In genomic region chr2:19924526-19924925, GRCh38 we compare ENCODE assay signal across 8 cellular contexts. TPM values are rescaled to one million over a fixed set of nuclear protein-coding genes. Genes with fewer than 3 reads are reported as not detected.
DNase-seq lines count a peak whose midpoint lies in the region; FAIRE-seq and TF ChIP-seq lines count a peak whose summit lies in the region.
"Not testable (repeated sequence)": the region's sequence is repeated elsewhere in the genome, so short reads cannot be mapped to it uniquely, and the experiment has no call there.

No MANE protein-coding gene starts in this region.

- H3K36me3 ChIP-seq in SK-N-SH (replicated peaks in 1 of 2; ENCODE audit: control insufficient read depth in 1 of 2, insufficient read depth in 2 of 2, low read length in 1 of 2) (peaks cover 30 to 36% of the 10 kb centered on the region in 2 experiments), neural progenitor cell (peaks cover 16% of the 10 kb centered on the region)
- not testable (repeated sequence) for H3K36me3 ChIP-seq in endothelial cell of umbilical vein (ENCODE audit: control insufficient read depth in 2 of 2, extremely low read depth in 1 of 2, insufficient read depth in 2 of 2, low read length in 2 of 2)

- H3K27ac ChIP-seq in SK-N-SH (ENCODE audit: low read depth in 2 of 2, low read length in 1 of 2), result peak overlapping the region in 1 of 2 experiments; percentile 43; a peak in 1 of 4 replicates
- H3K27ac ChIP-seq in endothelial cell of umbilical vein (ENCODE audit: insufficient read depth, low read depth, low read length), result peak overlapping the region; percentile 29
- not testable (repeated sequence) for H3K27ac ChIP-seq in neural progenitor cell

- not testable (repeated sequence) for H3K27me3 Mint-ChIP-seq in endothelial cell (ENCODE audit: unreplicated experiment); nephron progenitor cell (ENCODE audit: low read depth, poor library complexity); neural progenitor cell (ENCODE audit: insufficient read depth, low read depth)

- TF ChIP-seq POLR2A in endothelial cell of umbilical vein (IDR thresholded peaks at IDR 0.05; ENCODE audit: low read depth, low read length), result not testable (repeated sequence)

- not testable (repeated sequence) for H3K4me1 ChIP-seq in SK-N-SH (ENCODE audit: control insufficient read depth in 1 of 2, insufficient read depth in 2 of 2, low read depth in 1 of 2, low read length in 1 of 2); endothelial cell of umbilical vein (ENCODE audit: control insufficient read depth, extremely low read depth, insufficient read depth, low read length); neural progenitor cell

- not testable (repeated sequence) for TF ChIP-seq RAD21 in SK-N-SH (IDR thresholded peaks at IDR 0.05; ENCODE audit: low read length)

- not testable (repeated sequence) for H3K9me1 ChIP-seq in endothelial cell of umbilical vein (replicated peaks; ENCODE audit: control insufficient read depth, extremely low read depth, insufficient read depth, low read length)

- CTCF ChIA-PET in SK-N-SH (lab: Yijun Ruan, JAX), result not testable (repeated sequence)
- CTCF ChIA-PET in endothelial cell of umbilical vein (lab: Charles Lee), result interaction anchor here (0.8 to 1.9 kb wide), 3 partner anchors 9 to 16 kb away, joined by 3 to 6 read pairs (median 3); no protein-coding TSS in a partner anchor

- not testable (repeated sequence) for TF ChIP-seq CTCF in SK-N-SH (IDR thresholded peaks at IDR 0.05); endothelial cell (IDR thresholded peaks at IDR 0.05; ENCODE audit: unreplicated experiment); endothelial cell of umbilical vein (IDR thresholded peaks at IDR 0.05; ENCODE audit: extremely low read depth in 1 of 2, insufficient read depth in 1 of 2, low read depth in 1 of 2, low read length in 2 of 2); nephron progenitor cell (IDR thresholded peaks at IDR 0.05); neural progenitor cell (IDR thresholded peaks at IDR 0.05)

- 77% methylated on average over 4 of the region's 4 CpGs for WGBS in SK-N-SH (ENCODE audit: low lambda C conversion rate)

- H4K20me1 ChIP-seq in SK-N-SH (ENCODE audit: insufficient read depth); endothelial cell of umbilical vein (replicated peaks; ENCODE audit: control insufficient read depth, extremely low read depth, insufficient read depth, low read length); neural progenitor cell (ENCODE audit: low read depth): not testable (repeated sequence)

- not testable (repeated sequence) for H3K9me3 ChIP-seq in SK-N-SH; endothelial cell of umbilical vein (replicated peaks; ENCODE audit: control insufficient read depth, insufficient read depth, low read length); neural progenitor cell (ENCODE audit: low read depth)

- peak overlapping the region; percentile 29 for H3K4me3 Mint-ChIP-seq in endothelial cell (ENCODE audit: unreplicated experiment)
- not testable (repeated sequence) for H3K4me3 Mint-ChIP-seq in nephron progenitor cell, neural progenitor cell

- H2AFZ ChIP-seq in SK-N-SH (ENCODE audit: low read depth); endothelial cell of umbilical vein (ENCODE audit: low read depth, low read length); neural progenitor cell (replicated peaks): not testable (repeated sequence)

- H3K27ac Mint-ChIP-seq in endothelial cell (ENCODE audit: unreplicated experiment) (peak overlapping the region; percentile 80), nephron progenitor cell (peak overlapping the region; percentile 87), neural progenitor cell (peak overlapping the region; percentile 58)

- POLR2A ChIA-PET in SK-N-SH (lab: Yijun Ruan, JAX) (interaction anchor here (0.7 kb wide), 1 partner anchor 12 kb away, joined by 3 read pairs; no protein-coding TSS in a partner anchor), endothelial cell of umbilical vein (lab: Charles Lee) (interaction anchor here (1.5 kb wide), 1 partner anchor 8 kb away, joined by 7 read pairs; no protein-coding TSS in a partner anchor)

- not testable (repeated sequence) for H3K27me3 ChIP-seq in SK-N-SH (ENCODE audit: insufficient read depth); endothelial cell of umbilical vein (ENCODE audit: control insufficient read depth in 2 of 2, insufficient read depth in 2 of 2, low read length in 2 of 2); neural progenitor cell

- not testable (repeated sequence) for H3K79me2 ChIP-seq in SK-N-SH (ENCODE audit: insufficient read depth); endothelial cell of umbilical vein (ENCODE audit: control insufficient read depth, insufficient read depth, low read length); neural progenitor cell (ENCODE audit: low read depth)

- intact Hi-C loops in endothelial cell of umbilical vein (cut with micrococcal nuclease), result not testable (repeated sequence)

- peak in 1 of 2 experiments; percentile 28; a peak in 1 of 4 replicates for TF ChIP-seq EP300 in SK-N-SH (IDR thresholded peaks at IDR 0.05; ENCODE audit: borderline replicate concordance in 1 of 2, low read depth in 1 of 2, low read length in 1 of 2)

- not testable (repeated sequence) for H3K4me2 ChIP-seq in SK-N-SH, neural progenitor cell
- H3K4me2 ChIP-seq in endothelial cell of umbilical vein (ENCODE audit: insufficient read depth, low read length), result peak overlapping the region; percentile 31

- H3K9me3 Mint-ChIP-seq in endothelial cell (ENCODE audit: unreplicated experiment) (peaks cover 10% of the 10 kb centered on the region), nephron progenitor cell (peaks cover 65% of the 10 kb centered on the region), neural progenitor cell (peaks cover 23% of the 10 kb centered on the region)

- not testable (repeated sequence) for H3K9ac ChIP-seq in SK-N-SH; endothelial cell of umbilical vein (replicated peaks; ENCODE audit: extremely low read depth, insufficient read depth, low read length); neural progenitor cell

- dilution Hi-C loops in endothelial cell of umbilical vein (cut with MboI; ENCODE audit: extremely low pct_ligation_motif_present, low sequenced_read_pairs), result not testable (repeated sequence)

- H3K4me1 Mint-ChIP-seq in endothelial cell (ENCODE audit: unreplicated experiment), result peaks cover 10% of the 10 kb centered on the region
- H3K4me1 Mint-ChIP-seq in nephron progenitor cell, neural progenitor cell: not testable (repeated sequence)

- DNase-seq in SK-N-SH; endothelial cell (ENCODE audit: low spot score); nephron progenitor cell; neural progenitor cell (ENCODE audit: low spot score): not testable (repeated sequence)
- peak; percentile 68 for DNase-seq in dermis blood vessel endothelial cell
- DNase-seq in dermis microvascular lymphatic vessel endothelial cell (ENCODE audit: low read depth in 2 of 2), result peak; percentile 48 to 69
- peak; percentile 70 for DNase-seq in endothelial cell of umbilical vein (ENCODE audit: low read depth, low spot score)
- peak; percentile 72 to 73 for DNase-seq in lung microvascular endothelial cell (ENCODE audit: low read depth in 2 of 2)

- H3F3A ChIP-seq in SK-N-SH (replicated peaks; ENCODE audit: insufficient read depth); neural progenitor cell (ENCODE audit: low read depth): not testable (repeated sequence)

- H3K36me3 Mint-ChIP-seq in endothelial cell (ENCODE audit: low read depth, unreplicated experiment) (peaks cover 53% of the 10 kb centered on the region), nephron progenitor cell (ENCODE audit: low read depth) (peaks cover 97% of the 10 kb centered on the region), neural progenitor cell (peaks cover 63% of the 10 kb centered on the region)

- FAIRE-seq in endothelial cell of umbilical vein (lab: Jason Lieb, UNC), result not testable (repeated sequence)

- not testable (repeated sequence) for BruUV-seq in endothelial cell of umbilical vein (replicated peaks; lab: Mats Ljungman, UMichigan)

- H3K9me2 ChIP-seq in SK-N-SH, result not testable (repeated sequence)

- H3K4me3 ChIP-seq in SK-N-SH (ENCODE audit: low read depth in 2 of 2, low read length in 1 of 2); endothelial cell of umbilical vein (replicated peaks in 1 of 3; ENCODE audit: insufficient read depth in 1 of 3, low read depth in 1 of 3, low read length in 3 of 3); neural progenitor cell: not testable (repeated sequence)

TF ChIP-seq in SK-N-SH, 30 proteins besides CTCF, POLR2A, EP300 and RAD21:
- TF ChIP-seq GATA2 (CRISPR knock-in tag; IDR thresholded peaks at IDR 0.05), result peak; percentile 58; the same call in 1 of the 2 replicates

TF ChIP-seq in endothelial cell of umbilical vein, 7 proteins besides CTCF, POLR2A, EP300 and RAD21:
- TF ChIP-seq GATA2 (IDR thresholded peaks at IDR 0.05; ENCODE audit: insufficient read depth, insufficient read length, low read depth, low read length), result peak; percentile 58
TF ChIP-seq in endothelial cell of umbilical vein: peak in this region for 1; not testable (repeated sequence) for 6.

RNA-seq across cellular contexts. Expression of gene TTC32, which starts 22.7 kb away (rescaled TPM):
- polyA plus RNA-seq in SK-N-SH (2012; rRNA removed) (9.1 and 11.9 TPM in 2 replicates), endothelial cell of umbilical vein (8.7 and 9.4 TPM in 2 replicates)
- polyA plus RNA-seq in SK-N-SH (2012; cell fraction: cytosol; rRNA removed), result 6.6 and 7.2 TPM in 2 replicates
- 25.0 and 30.7 TPM in 2 replicates for polyA plus RNA-seq in SK-N-SH (2012; cell fraction: nucleus; rRNA removed)
- total RNA-seq in dermis blood vessel endothelial cell (8.1 and 9.4 TPM in 2 replicates), dermis microvascular lymphatic vessel endothelial cell (6.3 and 8.7 TPM in 2 replicates), endothelial cell (ENCODE audit: unreplicated experiment) (9.4 TPM), endothelial cell of umbilical vein (8.8 and 13.8 TPM in 2 replicates), lung microvascular endothelial cell (3.9 and 8.3 TPM in 2 replicates), neural progenitor cell (ENCODE audit: low replicate concordance) (21.3 and 27.9 TPM in 2 replicates)
- 10.8 and 10.9 TPM in 2 replicates for polyA plus RNA-seq in endothelial cell of umbilical vein (2011; cell fraction: cytosol; rRNA removed)
- polyA plus RNA-seq in endothelial cell of umbilical vein (2011; cell fraction: nucleus; rRNA removed), result 27.0 and 44.9 TPM in 2 replicates
- polyA plus RNA-seq in endothelial cell of umbilical vein (2012), result 8.1 and 9.0 TPM in 2 replicates
- 4.4 and 7.6 TPM in 2 replicates for polyA minus RNA-seq in endothelial cell of umbilical vein
- polyA minus RNA-seq in endothelial cell of umbilical vein (2011; cell fraction: cytosol; rRNA and poly(A)+ RNA removed), result 9.1 TPM
- polyA minus RNA-seq in endothelial cell of umbilical vein (2011; cell fraction: nucleus; rRNA and poly(A)+ RNA removed), result 36.7 and 41.1 TPM in 2 replicates
